In genomic region chr15:40306371-40306770, GRCh38 we compare ENCODE assay signal across 12 cellular contexts. TPM values are rescaled to one million over a fixed set of nuclear protein-coding genes. Genes with fewer than 3 reads are reported as not detected.
DNase-seq lines count a peak whose midpoint lies in the region; ATAC-seq and TF ChIP-seq lines count a peak whose summit lies in the region.
"Had no signal": no experiment of that assay in that cellular context is flagged by ENCODE, and none has a peak within 500 bp of the region (broad histone marks: within the 10 kb centered on the region; RNA-seq: fewer than 3 reads in every experiment).

No MANE protein-coding gene starts in this region.

- peak overlapping the region; percentile 83 for H3K27ac Mint-ChIP-seq in activated T-cell treated with anti-CD3 and anti-CD28 coated beads, Interleukin-2, amount 50 U/mL, for 24 hours
- peak overlapping the region; percentile 70 for H3K27ac Mint-ChIP-seq in stimulated activated naive B cell treated with anti-CD40 and anti-IgM and Interleukin-4, amounts not matched to agents 10 μg/mL and 1 μg/mL and 100 μg/mL, for 72 hours

- no peak for DNase-seq in activated T-cell treated with anti-CD3 and anti-CD28 coated beads, Interleukin-2, amount 50 U/mL, for 24 hours
- DNase-seq in activated T-cell treated with anti-CD3 and anti-CD28 coated beads for 4 hours = no peak
- no peak for DNase-seq in SJSA1 (ENCODE audit: low read depth in 1 of 2, low spot score in 2 of 2)
- no peak for DNase-seq in esophagus squamous epithelium (lab: John Stamatoyannopoulos, UW)
- DNase-seq in stimulated activated naive B cell treated with anti-CD40 and anti-IgM and Interleukin-4, amounts not matched to agents 10 μg/mL and 1 μg/mL and 100 μg/mL, for 72 hours = no peak
- no peak for DNase-seq in NCI-H524 (lab: John Stamatoyannopoulos, UW)
- DNase-seq: activated CD4-positive, alpha-beta T cell treated with anti-CD3 and anti-CD28 coated beads, Interleukin-2, amount 50 U/mL, for 4 hours; NCI-H2107 had no signal

- no peaks in the 10 kb centered on the region for H3K9me3 ChIP-seq in SJSA1 (replicated peaks)
- no peaks in the 10 kb centered on the region for H3K9me3 ChIP-seq in esophagus squamous epithelium

- no peaks in the 10 kb centered on the region for H3K27me3 Mint-ChIP-seq in activated T-cell treated with anti-CD3 and anti-CD28 coated beads, Interleukin-2, amount 50 U/mL, for 24 hours
- no peaks in the 10 kb centered on the region for H3K27me3 Mint-ChIP-seq in stimulated activated naive B cell treated with anti-CD40 and anti-IgM and Interleukin-4, amounts not matched to agents 10 μg/mL and 1 μg/mL and 100 μg/mL, for 72 hours

- ATAC-seq in stimulated activated naive B cell treated with anti-CD40 and anti-IgM and Interleukin-4, amounts not matched to agents 10 μg/mL and 1 μg/mL and 100 μg/mL, for 72 hours (replicated peaks) = no peak
- ATAC-seq in GM18907 (IDR thresholded peaks at IDR 0.05; ENCODE audit: unreplicated experiment) = no peak
- ATAC-seq in HG02840 (IDR thresholded peaks at IDR 0.05; ENCODE audit: low FRiP score, unreplicated experiment) = no peak
- ATAC-seq: left lobe of liver had no signal

- H3K36me3 Mint-ChIP-seq in activated T-cell treated with anti-CD3 and anti-CD28 coated beads, Interleukin-2, amount 50 U/mL, for 24 hours (ENCODE audit: low read depth) = peaks cover 50% of the 10 kb centered on the region
- peaks cover 26 to 28% of the 10 kb centered on the region in 2 donors for H3K36me3 Mint-ChIP-seq in stimulated activated naive B cell treated with anti-CD40 and anti-IgM and Interleukin-4, amounts not matched to agents 10 μg/mL and 1 μg/mL and 100 μg/mL, for 72 hours

- H3K9me3 Mint-ChIP-seq in activated T-cell treated with anti-CD3 and anti-CD28 coated beads, Interleukin-2, amount 50 U/mL, for 24 hours = no peaks in the 10 kb centered on the region
- H3K9me3 Mint-ChIP-seq in stimulated activated naive B cell treated with anti-CD40 and anti-IgM and Interleukin-4, amounts not matched to agents 10 μg/mL and 1 μg/mL and 100 μg/mL, for 72 hours = no peaks in the 10 kb centered on the region

- H3K4me3 Mint-ChIP-seq in activated T-cell treated with anti-CD3 and anti-CD28 coated beads, Interleukin-2, amount 50 U/mL, for 24 hours = peak overlapping the region; percentile 96
- peak overlapping the region; percentile 93 to 96 for H3K4me3 Mint-ChIP-seq in stimulated activated naive B cell treated with anti-CD40 and anti-IgM and Interleukin-4, amounts not matched to agents 10 μg/mL and 1 μg/mL and 100 μg/mL, for 72 hours

- peak overlapping the region; percentile 35 for H3K4me3 ChIP-seq in SJSA1
- peak overlapping the region in 3 of 4 donors; percentile 21 to 57 (median 42) for H3K4me3 ChIP-seq in esophagus squamous epithelium

- intact Hi-C loops in esophagus squamous epithelium (cut with DNase I) = no loop called here

- peaks cover 47% of the 10 kb centered on the region for H3K4me1 Mint-ChIP-seq in activated T-cell treated with anti-CD3 and anti-CD28 coated beads, Interleukin-2, amount 50 U/mL, for 24 hours (ENCODE audit: low read depth)
- H3K4me1 Mint-ChIP-seq in stimulated activated naive B cell treated with anti-CD40 and anti-IgM and Interleukin-4, amounts not matched to agents 10 μg/mL and 1 μg/mL and 100 μg/mL, for 72 hours = peaks cover 26 to 48% of the 10 kb centered on the region in 2 donors

- H3K36me3 ChIP-seq in SJSA1 (peaks cover 44% of the 10 kb centered on the region), esophagus squamous epithelium (no peaks in the 10 kb centered on the region)

- no peak for TF ChIP-seq POLR2A in esophagus squamous epithelium (IDR thresholded peaks at IDR 0.05)

- no peak for TF ChIP-seq CTCF in esophagus squamous epithelium (IDR thresholded peaks at IDR 0.05)

- H3K27me3 ChIP-seq in SJSA1 (replicated peaks) (no peaks in the 10 kb centered on the region), esophagus squamous epithelium (peaks cover 0 to 57% (median 0%) of the 10 kb centered on the region in 4 donors)

- H3K27ac ChIP-seq in SJSA1 = no peak overlapping the region
- no peak overlapping the region for H3K27ac ChIP-seq in esophagus squamous epithelium
- H3K27ac ChIP-seq: RWPE1 had no signal

- WGBS in esophagus squamous epithelium, 2 donors = 83 to 91% methylated on average over 3 to 4 of the region's 5 CpGs

- peaks cover 55% of the 10 kb centered on the region for H3K4me1 ChIP-seq in SJSA1 (replicated peaks)
- H3K4me1 ChIP-seq in esophagus squamous epithelium = peaks cover 0 to 4% (median 0%) of the 10 kb centered on the region in 3 donors

RNA-seq across cellular contexts. Expression of gene PLCB2, which starts 1.4 kb away (rescaled TPM):
- 34.8 and 61.9 TPM in 2 replicates for total RNA-seq in SJSA1 (2014; rRNA removed; shearing (Covaris generic))
- 10 to 100 TPM in 3 of 4 donors, 1 to 10 TPM in 1; 6.1 to 15.9 (median 10.4) TPM for total RNA-seq in esophagus squamous epithelium

RNA-seq across cellular contexts. Expression of gene INAFM2, which starts 17.1 kb away (rescaled TPM):
- total RNA-seq in SJSA1 (2014; rRNA removed; shearing (Covaris generic)) = 89.8 and 101 TPM in 2 replicates
- 10 to 100 TPM in 1 of 4 donors, 1 to 10 TPM in 3; 4.7 to 10.1 (median 8.1) TPM for total RNA-seq in esophagus squamous epithelium

RNA-seq across cellular contexts. Expression of gene ANKRD63, which starts 23.5 kb away (rescaled TPM):
- 11.4 and 13.6 TPM in 2 replicates for total RNA-seq in SJSA1 (2014; rRNA removed; shearing (Covaris generic))
- total RNA-seq in esophagus squamous epithelium = not detected
- total RNA-seq: left lobe of liver had no signal

RNA-seq across cellular contexts. Expression of gene CCDC9B, which starts 34.4 kb away (rescaled TPM):
- 29.5 and 39.0 TPM in 2 replicates for total RNA-seq in SJSA1 (2014; rRNA removed; shearing (Covaris generic))
- 10 to 100 TPM in 3 of 4 donors, 1 to 10 TPM in 1; 5.4 to 34.4 (median 15.0) TPM for total RNA-seq in esophagus squamous epithelium

RNA-seq across cellular contexts. Expression of gene PHGR1, which starts 44.5 kb away (rescaled TPM):
- total RNA-seq in SJSA1 (2014; rRNA removed; shearing (Covaris generic)) = not detected in 2 replicates
- total RNA-seq in esophagus squamous epithelium = not detected
- total RNA-seq: left lobe of liver had no signal

Comparison
In these comparisons a context has a peak if more than half of its experiments do, and no peak if none do; other contexts are left out.
1. RNA of gene ANKRD63, which starts 23.5 kb away (total RNA-seq): 11.4 to 13.6 TPM in SJSA1; not detected in esophagus squamous epithelium; every median in the first group is over 10 times any median in the second.